In genomic region chr13:111629457-111629856, GRCh38 we compare ENCODE assay signal across 25 cellular contexts.
DNase-seq lines count a peak whose midpoint lies in the region; ATAC-seq, FAIRE-seq and TF ChIP-seq lines count a peak whose summit lies in the region.
"Had no signal": no experiment of that assay in that cellular context is flagged by ENCODE, and none has a peak within 500 bp of the region (broad histone marks: within the 10 kb centered on the region; RNA-seq: fewer than 3 reads in every experiment).

No MANE protein-coding gene starts in this region.

- no peak overlapping the region for H4K12ac ChIP-seq in trophoblast cell (ENCODE audit: low read depth, low read length)

- H3K79me1 ChIP-seq in H1 (ENCODE audit: low read depth, low read length) (no peaks in the 10 kb centered on the region), mesendoderm (ENCODE audit: low read length) (no peaks in the 10 kb centered on the region), trophoblast cell (ENCODE audit: low read length) (no peaks in the 10 kb centered on the region)

- H3K27ac Mint-ChIP-seq in brain: peak overlapping the region in 4 of 5 experiments; percentile 84 to 99 (median 88)
- H3K27ac Mint-ChIP-seq: CD4-positive, alpha-beta memory T cell had no signal

- H3K4me1 ChIP-seq in H1 (replicated peaks in 1 of 4; ENCODE audit: control insufficient read depth in 3 of 4, insufficient read depth in 4 of 4, low read length in 3 of 4) (peaks cover under 1 to 14% (median 7%) of the 10 kb centered on the region in 4 experiments; a peak in 6 of 7 replicates), mesendoderm (ENCODE audit: control insufficient read depth, low read depth, low read length) (no peaks in the 10 kb centered on the region), trophoblast cell (ENCODE audit: control insufficient read depth in 1 of 2, insufficient read depth in 2 of 2, low read length in 2 of 2) (no peaks in the 10 kb centered on the region)
- H3K4me1 ChIP-seq: A549, Caco-2, SJSA1 had no signal

- H3K27ac ChIP-seq in H1 (ENCODE audit: low read depth, low read length) (no peak overlapping the region), mesendoderm (ENCODE audit: low read depth, low read length) (no peak overlapping the region), trophoblast cell (ENCODE audit: low read depth, low read length) (no peak overlapping the region)
- H3K27ac ChIP-seq: A549, PC-9, SJSA1 had no signal

- no peak overlapping the region for H2BK15ac ChIP-seq in H1 (ENCODE audit: low read length)
- no peak overlapping the region for H2BK15ac ChIP-seq in mesendoderm (replicated peaks; ENCODE audit: low read depth)

- DNase-seq in H1 (ENCODE audit: low read depth in 1 of 2, low spot score in 2 of 2) (no peak), mesendoderm (no peak), trophoblast cell (no peak), anterior cingulate cortex (lab: John Stamatoyannopoulos, UW) (no peak)
- DNase-seq in activated CD4-positive, CD25-positive, alpha-beta regulatory T cell (lab: John Stamatoyannopoulos, UW): no peak
- DNase-seq: AML-193; C1 segment of cervical spinal cord; Caco-2; CD4-positive, alpha-beta memory T cell; EL; GDM1; KBM-7; MV-4-11; NCI-H446; NCI-H82; NK-92 treated with Interleukin-12 subunit alpha and Interleukin-12 subunit beta, amount 100 ng/mL, for 24 hours; PC-9; Right ventricle myocardium superior; RPMI8226 had no signal

- H2AK5ac ChIP-seq in H1 (ENCODE audit: low read depth, low read length) (no peak overlapping the region), mesendoderm (ENCODE audit: low read length) (no peak overlapping the region), trophoblast cell (ENCODE audit: low read length) (no peak overlapping the region)

- no peak overlapping the region for H3K4me3 ChIP-seq in H1 (ENCODE audit: extremely low read depth in 1 of 4, insufficient read depth in 2 of 4, low read depth in 3 of 4, low read length in 4 of 4)
- no peak overlapping the region for H3K4me3 ChIP-seq in mesendoderm (ENCODE audit: low read length)
- H3K4me3 ChIP-seq in trophoblast cell (ENCODE audit: low read depth, low read length): peak overlapping the region; percentile 37
- H3K4me3 ChIP-seq: A549, GM12878, PC-9, SJSA1 had no signal

- H3K14ac ChIP-seq in H1 (ENCODE audit: insufficient read length) (no peak overlapping the region), trophoblast cell (ENCODE audit: low read length) (no peak overlapping the region)

- no peak overlapping the region for H3K56ac ChIP-seq in H1 (replicated peaks; ENCODE audit: insufficient read length, low read depth, low read length)
- H3K56ac ChIP-seq in mesendoderm (ENCODE audit: low read length): no peak overlapping the region

- TF ChIP-seq EP300 in H1 (IDR thresholded peaks at IDR 0.05; ENCODE audit: borderline replicate concordance in 1 of 2, low read depth in 2 of 2, low read length in 2 of 2): no peak

- no peak overlapping the region; the same call in 1 of the 2 replicates for H2BK12ac ChIP-seq in H1 (ENCODE audit: low read depth, low read length)
- H2BK12ac ChIP-seq in trophoblast cell (ENCODE audit: low read length): no peak overlapping the region

- no peak overlapping the region for H2BK5ac ChIP-seq in H1 (ENCODE audit: low read depth, low read length)
- no peak overlapping the region for H2BK5ac ChIP-seq in mesendoderm (ENCODE audit: low read length)
- H2BK5ac ChIP-seq in trophoblast cell (ENCODE audit: low read depth, low read length, poor library complexity): no peak overlapping the region

- no peak for ATAC-seq in HG03439 (IDR thresholded peaks at IDR 0.05; ENCODE audit: unreplicated experiment)
- ATAC-seq: A549, GM12878 had no signal

- H4K8ac ChIP-seq in H1 (ENCODE audit: extremely low read depth, insufficient read depth, low read length) (no peak overlapping the region), mesendoderm (ENCODE audit: low read depth, low read length) (no peak overlapping the region), trophoblast cell (ENCODE audit: low read depth, low read length) (no peak overlapping the region)

- H3K23me2 ChIP-seq in H1 (ENCODE audit: low read depth, low read length): no peaks in the 10 kb centered on the region

- H3K9me3 ChIP-seq in H1 (ENCODE audit: insufficient read depth in 2 of 2, low read depth in 1 of 2, low read length in 1 of 2) (no peaks in the 10 kb centered on the region), trophoblast cell (ENCODE audit: insufficient read depth, low read depth, low read length) (peaks cover 4% of the 10 kb centered on the region)
- H3K9me3 ChIP-seq: A549, Caco-2, SJSA1 had no signal

- no peak for TF ChIP-seq POLR2A in H1 (IDR thresholded peaks at IDR 0.05; ENCODE audit: control extremely low read depth in 1 of 2, low read depth in 2 of 2, low read length in 2 of 2)

- CTCF ChIA-PET in H1 (lab: Charles Lee; ENCODE audit: partially characterized antibody): interaction anchor here (0.6 to 2.5 kb wide), 7 partner anchors 14 to 154 kb away, joined by 3 to 8 read pairs (median 4); no protein-coding TSS in a partner anchor

- no peak overlapping the region for H3K4ac ChIP-seq in H1 (replicated peaks; ENCODE audit: insufficient read length, low read depth, low read length)
- no peak overlapping the region for H3K4ac ChIP-seq in mesendoderm (ENCODE audit: low read depth, low read length)
- no peak overlapping the region for H3K4ac ChIP-seq in trophoblast cell (ENCODE audit: low read depth, low read length)

- no peak overlapping the region for H2AFZ ChIP-seq in H1 (ENCODE audit: low read length)
- H2AFZ ChIP-seq in trophoblast cell (ENCODE audit: insufficient read depth, low read length, poor library complexity): no peak overlapping the region
- H2AFZ ChIP-seq: PC-9 had no signal

- peak overlapping the region in 3 of 5 experiments; percentile 46 to 61 (median 52) for H3K4me3 Mint-ChIP-seq in brain
- H3K4me3 Mint-ChIP-seq: CD4-positive, alpha-beta memory T cell had no signal

- H3K79me2 ChIP-seq in H1 (ENCODE audit: control insufficient read depth in 1 of 2, insufficient read depth in 2 of 2, low read length in 2 of 2) (no peaks in the 10 kb centered on the region), mesendoderm (ENCODE audit: control insufficient read depth, insufficient read depth, low read length) (no peaks in the 10 kb centered on the region), trophoblast cell (ENCODE audit: control insufficient read depth, insufficient read depth, low read length, poor library complexity) (no peaks in the 10 kb centered on the region)

- H3K36me3 ChIP-seq in H1 (ENCODE audit: control insufficient read depth in 2 of 4, insufficient read depth in 4 of 4, low read length in 3 of 4) (no peaks in the 10 kb centered on the region), mesendoderm (ENCODE audit: control insufficient read depth, insufficient read depth, low read length) (no peaks in the 10 kb centered on the region), trophoblast cell (ENCODE audit: control insufficient read depth in 1 of 2, insufficient read depth in 2 of 2, low read length in 2 of 2) (no peaks in the 10 kb centered on the region)
- H3K36me3 ChIP-seq: SJSA1 had no signal

- no peaks in the 10 kb centered on the region for H3K36me3 Mint-ChIP-seq in brain
- H3K36me3 Mint-ChIP-seq: CD4-positive, alpha-beta memory T cell had no signal

- peaks cover 41% of the 10 kb centered on the region for H3K4me1 Mint-ChIP-seq in brain
- H3K4me1 Mint-ChIP-seq: CD4-positive, alpha-beta memory T cell had no signal

- POLR2A ChIA-PET in H1 (lab: Charles Lee; ENCODE audit: partially characterized antibody): no interaction called here

- H2BK20ac ChIP-seq in H1 (ENCODE audit: low read length): no peak overlapping the region

- peaks cover 3% of the 10 kb centered on the region for H3K27me3 Mint-ChIP-seq in brain
- H3K27me3 Mint-ChIP-seq: CD4-positive, alpha-beta memory T cell had no signal

- H4K91ac ChIP-seq in H1 (replicated peaks; ENCODE audit: insufficient read length, low read length): peak overlapping the region; percentile 46
- no peak overlapping the region for H4K91ac ChIP-seq in trophoblast cell (ENCODE audit: low read depth, low read length)

- no peak for TF ChIP-seq CTCF in brain (conservative IDR thresholded peaks at IDR 0.05)
- no peak for TF ChIP-seq CTCF in H1 (IDR thresholded peaks at IDR 0.05; ENCODE audit: control extremely low read depth in 1 of 3, insufficient read depth in 1 of 3, low read depth in 1 of 3, low read length in 3 of 3)

- WGBS in H1 (ENCODE audit: extremely low coverage in 1 of 2, insufficient coverage in 1 of 2, insufficient read length in 1 of 2, insufficient replicate concordance in 2 of 2, low coverage in 1 of 2, low lambda C conversion rate in 2 of 2, missing lambda C conversion rate in 1 of 2), 2 experiments: 89% methylated on average over 10 of the region's 15 CpGs; no CpG with 5 or more reads in 1 of the 2 experiments
- WGBS in mesendoderm (ENCODE audit: extremely low coverage, insufficient coverage, low lambda C conversion rate): no CpG with 5 or more reads among the region's 15 CpGs
- WGBS in trophoblast cell (ENCODE audit: extremely low coverage, insufficient coverage, insufficient read length): no CpG with 5 or more reads among the region's 15 CpGs

- H2BK120ac ChIP-seq in H1 (replicated peaks; ENCODE audit: low read depth, low read length): no peak overlapping the region
- no peak overlapping the region for H2BK120ac ChIP-seq in mesendoderm (ENCODE audit: low read depth, low read length)
- no peak overlapping the region for H2BK120ac ChIP-seq in trophoblast cell (ENCODE audit: insufficient read depth, low read length, poor library complexity)

- H4K5ac ChIP-seq in H1 (ENCODE audit: insufficient read length, low read depth, low read length): no peak overlapping the region
- H4K5ac ChIP-seq in mesendoderm (ENCODE audit: low read length): no peak overlapping the region

- H3K23ac ChIP-seq in H1 (ENCODE audit: insufficient read length): no peak overlapping the region
- peak overlapping the region; percentile 29 for H3K23ac ChIP-seq in mesendoderm (ENCODE audit: low read length)
- no peak overlapping the region for H3K23ac ChIP-seq in trophoblast cell (ENCODE audit: low read length)

- no peaks in the 10 kb centered on the region for H4K20me1 ChIP-seq in H1 (replicated peaks in 1 of 2; ENCODE audit: control insufficient read depth in 1 of 2, insufficient read depth in 2 of 2, low read length in 2 of 2)

- H3K27me3 ChIP-seq in H1 (replicated peaks in 1 of 4; ENCODE audit: control insufficient read depth in 3 of 4, extremely low read depth in 1 of 4, insufficient read depth in 3 of 4, low read length in 3 of 4) (no peaks in the 10 kb centered on the region; a peak in 1 of 7 replicates), mesendoderm (ENCODE audit: insufficient read depth, low read length, poor library complexity) (no peaks in the 10 kb centered on the region), trophoblast cell (ENCODE audit: insufficient read depth, low read length) (no peaks in the 10 kb centered on the region)

- peaks cover 0 to 5% (median 0%) of the 10 kb centered on the region in 5 experiments for H3K9me3 Mint-ChIP-seq in brain

- H3K4me2 ChIP-seq in H1 (ENCODE audit: insufficient read depth in 1 of 2, low read depth in 2 of 2, low read length in 2 of 2): no peak overlapping the region
- no peak overlapping the region for H3K4me2 ChIP-seq in mesendoderm (ENCODE audit: low read length)
- no peak overlapping the region for H3K4me2 ChIP-seq in trophoblast cell (ENCODE audit: low read length)
- H3K4me2 ChIP-seq: A549, PC-9 had no signal

- no peak for FAIRE-seq in H1 (lab: Jason Lieb, UNC)
- FAIRE-seq: A549, GM12878, H54 had no signal

- H3K9ac ChIP-seq in H1 (replicated peaks in 1 of 4; ENCODE audit: extremely low read depth in 1 of 4, low read depth in 3 of 4, low read length in 3 of 4) (no peak overlapping the region), mesendoderm (ENCODE audit: low read length) (no peak overlapping the region), trophoblast cell (ENCODE audit: low read length) (no peak overlapping the region)

- H3K18ac ChIP-seq in H1 (ENCODE audit: extremely low read depth, low read length) (no peak overlapping the region), mesendoderm (ENCODE audit: low read length) (no peak overlapping the region), trophoblast cell (ENCODE audit: low read length) (no peak overlapping the region)

- no peak for TF ChIP-seq RAD21 in H1 (IDR thresholded peaks at IDR 0.05 in 1 of 2, conservative IDR thresholded peaks at IDR 0.05 in 1 of 2; ENCODE audit: low read depth in 2 of 2, low read length in 2 of 2)
